ENCODE assay signal across 1 cellular context in the genomic region with DNA sequence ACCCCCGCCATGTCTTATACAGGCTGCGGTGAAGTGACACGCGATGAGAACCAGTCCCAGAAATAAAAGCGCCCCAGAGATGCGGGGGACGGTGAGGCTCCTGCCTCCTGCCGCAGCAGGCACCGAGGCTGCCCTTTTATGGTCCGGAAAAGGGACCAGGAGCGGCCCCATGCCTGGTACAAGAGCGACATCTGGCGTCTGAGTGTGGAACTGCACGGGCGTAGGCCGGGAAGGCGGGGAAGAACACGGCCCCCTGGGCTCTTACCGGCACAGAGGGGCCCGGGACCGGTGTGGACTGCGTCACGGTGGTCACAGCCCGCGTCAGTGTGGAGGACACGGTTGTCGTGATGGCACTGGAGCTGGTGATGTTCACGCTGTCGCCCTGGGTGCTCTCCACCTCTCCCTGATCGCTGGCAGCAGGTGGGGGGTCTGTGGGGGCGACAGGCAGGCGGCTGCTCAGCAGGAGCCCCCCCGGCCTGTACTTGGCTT.
TF ChIP-seq lines count a peak whose summit lies in the region.

No MANE protein-coding gene starts in this region.

TF ChIP-seq in K562, 482 proteins besides CTCF, POLR2A, EP300 and RAD21 (continues in another document):
- no peak for TF ChIP-seq ZBTB12 (CRISPR knock-in tag; IDR thresholded peaks at IDR 0.05)
- TF ChIP-seq LEF1 (IDR thresholded peaks at IDR 0.05), result no peak
- peak; percentile 67 for TF ChIP-seq RBM22 (IDR thresholded peaks at IDR 0.05; ENCODE audit: low read depth, low read length, poor library complexity, severe bottlenecking)
- no peak for TF ChIP-seq MBD2 (IDR thresholded peaks at IDR 0.05; ENCODE audit: borderline replicate concordance, low read depth)
- TF ChIP-seq PRDM10 (IDR thresholded peaks at IDR 0.05; ENCODE audit: partially characterized antibody), result peak; percentile 15
- 0 out of 2 replicates have a peak, but pooled peaks have one; percentile 7 for TF ChIP-seq HCFC1 (IDR thresholded peaks at IDR 0.05; ENCODE audit: low read depth, low read length)
- TF ChIP-seq CREB1 (IDR thresholded peaks at IDR 0.05), result no peak
- TF ChIP-seq CREB1 (CRISPR knock-in tag; IDR thresholded peaks at IDR 0.05), result no peak
- TF ChIP-seq XRCC4 (IDR thresholded peaks at IDR 0.05; ENCODE audit: extremely low read depth, insufficient read depth, insufficient read length), result no peak
- TF ChIP-seq SP1 (CRISPR knock-in tag; IDR thresholded peaks at IDR 0.05), result peak; percentile 49; the same call in 1 of the 2 replicates
- no peak for TF ChIP-seq ZBTB17 (CRISPR knock-in tag; IDR thresholded peaks at IDR 0.05)
- TF ChIP-seq ZNF584 (CRISPR knock-in tag; IDR thresholded peaks at IDR 0.05; ENCODE audit: low read depth), result no peak
- no peak for TF ChIP-seq ARID3B (CRISPR knock-in tag; IDR thresholded peaks at IDR 0.05; ENCODE audit: borderline replicate concordance)
- peak; percentile 87; the same call in 1 of the 2 replicates for TF ChIP-seq STAG1 (CRISPR knock-in tag; IDR thresholded peaks at IDR 0.05; ENCODE audit: borderline replicate concordance)
- no peak for TF ChIP-seq DDX20 (tag; IDR thresholded peaks at IDR 0.05; ENCODE audit: low read depth)
- TF ChIP-seq, protein P1, sequence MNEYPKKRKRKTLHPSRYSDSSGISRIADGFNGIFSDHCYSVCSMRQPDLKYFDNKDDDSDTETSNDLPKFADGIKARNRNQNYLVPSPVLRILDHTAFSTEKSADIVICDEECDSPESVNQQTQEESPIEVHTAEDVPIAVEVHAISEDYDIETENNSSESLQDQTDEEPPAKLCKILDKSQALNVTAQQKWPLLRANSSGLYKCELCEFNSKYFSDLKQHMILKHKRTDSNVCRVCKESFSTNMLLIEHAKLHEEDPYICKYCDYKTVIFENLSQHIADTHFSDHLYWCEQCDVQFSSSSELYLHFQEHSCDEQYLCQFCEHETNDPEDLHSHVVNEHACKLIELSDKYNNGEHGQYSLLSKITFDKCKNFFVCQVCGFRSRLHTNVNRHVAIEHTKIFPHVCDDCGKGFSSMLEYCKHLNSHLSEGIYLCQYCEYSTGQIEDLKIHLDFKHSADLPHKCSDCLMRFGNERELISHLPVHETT (CRISPR knock-in tag; conservative IDR thresholded peaks at IDR 0.05 in 1 of 2, IDR thresholded peaks at IDR 0.05 in 1 of 2), result 0 out of 4 replicates have a peak, but pooled peaks of 1 of the 2 experiments have one; percentile 39
- no peak for TF ChIP-seq KAT8 (IDR thresholded peaks at IDR 0.05; ENCODE audit: low read depth)
- no peak for TF ChIP-seq PML (IDR thresholded peaks at IDR 0.05; ENCODE audit: low read length)
- peak; percentile 57; the same call in 1 of the 2 replicates for TF ChIP-seq DEAF1 (CRISPR knock-in tag; IDR thresholded peaks at IDR 0.05)
- TF ChIP-seq ZFP30 (CRISPR knock-in tag; IDR thresholded peaks at IDR 0.05; ENCODE audit: borderline replicate concordance), result no peak
- TF ChIP-seq FOXA3 (CRISPR knock-in tag; conservative IDR thresholded peaks at IDR 0.05 in 1 of 2, IDR thresholded peaks at IDR 0.05 in 1 of 2), result no peak
- TF ChIP-seq MAZ (CRISPR knock-in tag; conservative IDR thresholded peaks at IDR 0.05 in 1 of 2, IDR thresholded peaks at IDR 0.05 in 1 of 2), result peak in 1 of 2 experiments; percentile 16; a peak in 1 of 4 replicates
- peak; percentile 48 for TF ChIP-seq SUPT5H (IDR thresholded peaks at IDR 0.05)
- TF ChIP-seq, protein P2, sequence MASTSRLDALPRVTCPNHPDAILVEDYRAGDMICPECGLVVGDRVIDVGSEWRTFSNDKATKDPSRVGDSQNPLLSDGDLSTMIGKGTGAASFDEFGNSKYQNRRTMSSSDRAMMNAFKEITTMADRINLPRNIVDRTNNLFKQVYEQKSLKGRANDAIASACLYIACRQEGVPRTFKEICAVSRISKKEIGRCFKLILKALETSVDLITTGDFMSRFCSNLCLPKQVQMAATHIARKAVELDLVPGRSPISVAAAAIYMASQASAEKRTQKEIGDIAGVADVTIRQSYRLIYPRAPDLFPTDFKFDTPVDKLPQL (IDR thresholded peaks at IDR 0.05; ENCODE audit: extremely low read depth, insufficient read length), result no peak
- TF ChIP-seq PCBP1 (IDR thresholded peaks at IDR 0.05; ENCODE audit: low read depth, low read length, poor library complexity, severe bottlenecking), result peak; percentile 17
- no peak for TF ChIP-seq ZNF3 (CRISPR knock-in tag; IDR thresholded peaks at IDR 0.05)
- TF ChIP-seq ZNF23 (CRISPR knock-in tag; IDR thresholded peaks at IDR 0.05), result no peak
- TF ChIP-seq MAFG (tag; conservative IDR thresholded peaks at IDR 0.05), result no peak
- no peak for TF ChIP-seq ZNF253 (CRISPR knock-in tag; conservative IDR thresholded peaks at IDR 0.05)
- no peak for TF ChIP-seq SAFB2 (IDR thresholded peaks at IDR 0.05; ENCODE audit: borderline replicate concordance, low read depth, low read length, severe bottlenecking)
- no peak for TF ChIP-seq CGGBP1 (CRISPR knock-in tag; IDR thresholded peaks at IDR 0.05)
- no peak for TF ChIP-seq TRIM24 (IDR thresholded peaks at IDR 0.05)
- no peak for TF ChIP-seq HNRNPK (IDR thresholded peaks at IDR 0.05; ENCODE audit: low read depth, low read length, poor library complexity, severe bottlenecking)
- TF ChIP-seq ZNF696 (CRISPR knock-in tag; conservative IDR thresholded peaks at IDR 0.05), result no peak
- no peak for TF ChIP-seq EGR1 (conservative IDR thresholded peaks at IDR 0.05)
- no peak for TF ChIP-seq ZNF12 (CRISPR knock-in tag; IDR thresholded peaks at IDR 0.05)
- no peak for TF ChIP-seq RBM17 (IDR thresholded peaks at IDR 0.05; ENCODE audit: borderline replicate concordance, low read depth, low read length)
- no peak for TF ChIP-seq ZNF212 (CRISPR knock-in tag; IDR thresholded peaks at IDR 0.05)
- TF ChIP-seq NEUROD1 (IDR thresholded peaks at IDR 0.05; ENCODE audit: borderline replicate concordance, low read depth, low read length, partially characterized antibody), result no peak
- TF ChIP-seq, protein P3, sequence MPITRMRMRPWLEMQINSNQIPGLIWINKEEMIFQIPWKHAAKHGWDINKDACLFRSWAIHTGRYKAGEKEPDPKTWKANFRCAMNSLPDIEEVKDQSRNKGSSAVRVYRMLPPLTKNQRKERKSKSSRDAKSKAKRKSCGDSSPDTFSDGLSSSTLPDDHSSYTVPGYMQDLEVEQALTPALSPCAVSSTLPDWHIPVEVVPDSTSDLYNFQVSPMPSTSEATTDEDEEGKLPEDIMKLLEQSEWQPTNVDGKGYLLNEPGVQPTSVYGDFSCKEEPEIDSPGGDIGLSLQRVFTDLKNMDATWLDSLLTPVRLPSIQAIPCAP (CRISPR knock-in tag; IDR thresholded peaks at IDR 0.05; ENCODE audit: borderline replicate concordance), result no peak
- no peak for TF ChIP-seq CSDE1 (IDR thresholded peaks at IDR 0.05)
- 0 out of 2 replicates have a peak, but pooled peaks have one; percentile 24 for TF ChIP-seq ZKSCAN1 (IDR thresholded peaks at IDR 0.05; ENCODE audit: low read depth, low read length)
- TF ChIP-seq KHSRP (IDR thresholded peaks at IDR 0.05), result no peak
- no peak for TF ChIP-seq HOMEZ (CRISPR knock-in tag; IDR thresholded peaks at IDR 0.05)
- TF ChIP-seq PHF20 (IDR thresholded peaks at IDR 0.05; ENCODE audit: partially characterized antibody), result no peak
- TF ChIP-seq SMARCC2 (IDR thresholded peaks at IDR 0.05; ENCODE audit: low read depth), result no peak
- TF ChIP-seq KDM2B (CRISPR knock-in tag; IDR thresholded peaks at IDR 0.05), result no peak
- no peak for TF ChIP-seq MTA1 (IDR thresholded peaks at IDR 0.05; ENCODE audit: borderline replicate concordance)
- TF ChIP-seq PRPF4 (IDR thresholded peaks at IDR 0.05; ENCODE audit: insufficient read depth, low read depth, low read length, poor library complexity, severe bottlenecking), result no peak
- TF ChIP-seq YY1 (IDR thresholded peaks at IDR 0.05; ENCODE audit: borderline replicate concordance in 1 of 3, control insufficient read depth in 1 of 3, extremely low read depth in 1 of 3, insufficient read depth in 3 of 3, insufficient read length in 1 of 3, insufficient replicate concordance in 2 of 3, low read depth in 1 of 3, low read length in 2 of 3), result peak in 1 of 3 experiments; percentile 47
- TF ChIP-seq TCFL5 (CRISPR knock-in tag; conservative IDR thresholded peaks at IDR 0.05), result no peak
- no peak for TF ChIP-seq NFATC3 (IDR thresholded peaks at IDR 0.05)
- no peak for TF ChIP-seq ZNF764 (CRISPR knock-in tag; IDR thresholded peaks at IDR 0.05; ENCODE audit: low read depth)
